ENCODE assay signal across 1 cellular context in genomic region chr12:56751712-56752598, GRCh38.
TF ChIP-seq lines count a peak whose summit lies in the region.

TSS of gene PRIM1 (minus strand) at chr12:56752323. CDS start at chr12:56752298, 25 bp downstream.

TF ChIP-seq in HEK293, 187 proteins besides CTCF, POLR2A, EP300 and RAD21 (continued from another document and continues in another):
- TF ChIP-seq ZNF398 (tag by site-specific recombination; IDR thresholded peaks at IDR 0.05) (no peak), ZNF324 (tag by site-specific recombination; IDR thresholded peaks at IDR 0.05) (0 out of 2 replicates have a peak, but pooled peaks have one; percentile 13), ZNF548 (tag by site-specific recombination; IDR thresholded peaks at IDR 0.05) (no peak), ZNF223 (tag by site-specific recombination; IDR thresholded peaks at IDR 0.05) (no peak), ZNF639 (tag by site-specific recombination; IDR thresholded peaks at IDR 0.05) (0 out of 2 replicates have a peak, but pooled peaks have one; percentile 54), ZNF23 (tag by site-specific recombination; IDR thresholded peaks at IDR 0.05; ENCODE audit: borderline replicate concordance) (no peak), BCL11B (tag by site-specific recombination; IDR thresholded peaks at IDR 0.05; ENCODE audit: low read depth) (peak; percentile 61; the same call in 1 of the 2 replicates), ZFP69B (tag by site-specific recombination; IDR thresholded peaks at IDR 0.05) (peak; percentile 16; the same call in 1 of the 2 replicates), ZNF664 (tag by site-specific recombination; IDR thresholded peaks at IDR 0.05) (no peak), ZNF571 (tag by site-specific recombination; IDR thresholded peaks at IDR 0.05) (no peak), KLF17 (tag by site-specific recombination; IDR thresholded peaks at IDR 0.05) (peak; percentile 39; the same call in 1 of the 2 replicates), SALL2 (tag by site-specific recombination; IDR thresholded peaks at IDR 0.05; ENCODE audit: borderline replicate concordance) (no peak), ZNF366 (tag by site-specific recombination; conservative IDR thresholded peaks at IDR 0.05) (no peak), KLF7 (tag by site-specific recombination; IDR thresholded peaks at IDR 0.05; ENCODE audit: borderline replicate concordance) (no peak), WT1 (tag by site-specific recombination; IDR thresholded peaks at IDR 0.05) (no peak), ZNF645 (tag by site-specific recombination; IDR thresholded peaks at IDR 0.05) (no peak), SP2 (tag by site-specific recombination; IDR thresholded peaks at IDR 0.05) (no peak; the same call in none of the 2 replicates), ZNF311 (tag by site-specific recombination; IDR thresholded peaks at IDR 0.05; ENCODE audit: borderline replicate concordance) (no peak), ZNF10 (tag by site-specific recombination; IDR thresholded peaks at IDR 0.05) (no peak), ZNF580 (tag by site-specific recombination; IDR thresholded peaks at IDR 0.05) (peak; percentile 87), ZNF211 (tag by site-specific recombination; IDR thresholded peaks at IDR 0.05; ENCODE audit: low read depth) (no peak), ZNF677 (tag by site-specific recombination; IDR thresholded peaks at IDR 0.05) (no peak), ZNF660 (tag by site-specific recombination; IDR thresholded peaks at IDR 0.05) (0 out of 2 replicates have a peak, but pooled peaks have one; percentile 56), ZNF558 (tag by site-specific recombination; IDR thresholded peaks at IDR 0.05) (peak; percentile 24; the same call in 1 of the 2 replicates), ZNF629 (tag by site-specific recombination; IDR thresholded peaks at IDR 0.05) (peak; percentile 52), ZFP37 (tag by site-specific recombination; IDR thresholded peaks at IDR 0.05) (0 out of 2 replicates have a peak, but pooled peaks have one; percentile 66), ZBTB44 (tag by site-specific recombination; IDR thresholded peaks at IDR 0.05) (peak; percentile 57; the same call in 1 of the 2 replicates), GFI1B (tag by site-specific recombination; IDR thresholded peaks at IDR 0.05) (no peak), ZSCAN4 (tag by site-specific recombination; IDR thresholded peaks at IDR 0.05) (no peak), PRDM2 (tag by site-specific recombination; IDR thresholded peaks at IDR 0.05; ENCODE audit: borderline replicate concordance) (no peak), ZNF140 (tag by site-specific recombination; IDR thresholded peaks at IDR 0.05) (no peak), ZSCAN30 (tag by site-specific recombination; IDR thresholded peaks at IDR 0.05) (peak; percentile 77), HOXD13 (CRISPR knock-in tag; IDR thresholded peaks at IDR 0.05; ENCODE audit: borderline replicate concordance) (no peak), ZNF449 (tag by site-specific recombination; IDR thresholded peaks at IDR 0.05) (peak; percentile 58; the same call in 1 of the 2 replicates), ZNF843 (tag by site-specific recombination; IDR thresholded peaks at IDR 0.05) (peak; percentile 35; the same call in 1 of the 2 replicates), ZNF549 (tag by site-specific recombination; IDR thresholded peaks at IDR 0.05) (no peak), ZNF747 (tag by site-specific recombination; IDR thresholded peaks at IDR 0.05) (no peak), TRIM28 (IDR thresholded peaks at IDR 0.05; ENCODE audit: borderline replicate concordance, low read length) (no peak), ZNF274 (IDR thresholded peaks at IDR 0.05; ENCODE audit: low read length) (no peak), ZNF274 (tag by site-specific recombination; IDR thresholded peaks at IDR 0.05; ENCODE audit: borderline replicate concordance) (no peak), ZNF112 (tag by site-specific recombination; IDR thresholded peaks at IDR 0.05) (no peak), ZNF521 (tag by site-specific recombination; IDR thresholded peaks at IDR 0.05) (no peak), ZNF174 (tag by site-specific recombination; IDR thresholded peaks at IDR 0.05) (no peak), ZNF18 (tag by site-specific recombination; IDR thresholded peaks at IDR 0.05) (no peak)
